ENCODE assay signal across 10 cellular contexts in the genomic region with DNA sequence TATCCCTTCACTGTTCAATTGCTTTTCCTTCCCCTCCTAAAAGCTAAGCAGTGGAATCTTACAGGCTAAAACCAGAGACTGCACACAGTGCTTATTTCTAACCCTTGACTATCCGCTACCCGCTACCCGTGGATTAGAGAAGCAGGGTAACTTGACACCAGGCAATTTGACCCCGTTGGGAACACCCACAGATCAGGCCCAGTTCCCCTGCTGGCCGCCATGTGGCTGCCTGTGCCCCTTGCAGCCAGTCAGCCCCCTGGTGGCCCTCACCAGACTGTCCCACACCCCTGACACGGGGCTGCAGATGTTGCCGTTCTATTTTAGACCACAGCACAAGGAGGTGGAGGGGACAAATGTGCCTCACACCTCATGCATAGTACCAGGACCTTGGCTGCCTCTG.
DNase-seq lines count a peak whose midpoint lies in the region; ATAC-seq and TF ChIP-seq lines count a peak whose summit lies in the region.
"Had no signal": no experiment of that assay in that cellular context is flagged by ENCODE, and none has a peak within 500 bp of the region (broad histone marks: within the 10 kb centered on the region; RNA-seq: fewer than 3 reads in every experiment).

No MANE protein-coding gene starts in this region.

- H2AFZ ChIP-seq in H9 (ENCODE audit: low read length): no peak overlapping the region
- H2AFZ ChIP-seq in OCI-LY7 (ENCODE audit: low read length): no peak overlapping the region

- ATAC-seq in GM21619 (IDR thresholded peaks at IDR 0.05; ENCODE audit: unreplicated experiment): no peak
- ATAC-seq in GM18909 (IDR thresholded peaks at IDR 0.05; ENCODE audit: poor library complexity, unreplicated experiment): no peak
- ATAC-seq in GM18498 (IDR thresholded peaks at IDR 0.05; ENCODE audit: unreplicated experiment): no peak
- ATAC-seq: naive thymus-derived CD4-positive, alpha-beta T cell had no signal

- no peaks in the 10 kb centered on the region for H3K27me3 ChIP-seq in H9 (ENCODE audit: insufficient read depth, low read length)
- H3K27me3 ChIP-seq in iPS DF 6.9 (ENCODE audit: control insufficient read depth, insufficient read depth, low read length): no peaks in the 10 kb centered on the region

- H2BK12ac ChIP-seq in H9 (ENCODE audit: insufficient read length, low read depth, low read length): no peak overlapping the region

- H3T11ph ChIP-seq in H9 (ENCODE audit: low read length): no peak overlapping the region

- no peak overlapping the region for H3K9ac ChIP-seq in H9 (ENCODE audit: extremely low read depth, insufficient read length, low read length)

- no peaks in the 10 kb centered on the region for H3K23me2 ChIP-seq in H9 (ENCODE audit: insufficient read length, low read depth, low read length, poor library complexity, severe bottlenecking)

- no peak overlapping the region for H3K56ac ChIP-seq in H9 (ENCODE audit: insufficient read length, low read depth, low read length)

- H3K4me2 ChIP-seq in H9 (ENCODE audit: insufficient read depth, insufficient read length, low read length) (no peak overlapping the region), OCI-LY7 (ENCODE audit: low read length) (no peak overlapping the region)

- H4K20me1 ChIP-seq in H9 (ENCODE audit: control insufficient read depth, insufficient read depth, insufficient read length): no peaks in the 10 kb centered on the region
- no peaks in the 10 kb centered on the region for H4K20me1 ChIP-seq in OCI-LY7 (ENCODE audit: insufficient read depth, low read length)

- no peak overlapping the region; a peak in 1 of 5 replicates for H3K4me3 Mint-ChIP-seq in H9
- H3K4me3 Mint-ChIP-seq: activated naive CD4-positive, alpha-beta T cell treated with anti-CD3 and anti-CD28 coated beads, Interleukin-2, amount 10 ng/mL, durations not matched to agents 7 days and 5 days; naive thymus-derived CD4-positive, alpha-beta T cell had no signal

- no peak overlapping the region for H3K14ac ChIP-seq in H9 (ENCODE audit: insufficient read depth, low read length)

- no TSS peak for BruUV-seq in OCI-LY7 (replicated peaks; lab: Mats Ljungman, UMichigan)

- H3K9me2 ChIP-seq in OCI-LY7 (ENCODE audit: insufficient read depth, low read length): no peaks in the 10 kb centered on the region

- H3K4me1 ChIP-seq in H9 (ENCODE audit: insufficient read depth, low read length) (0 out of 2 replicates have a peak, but pooled peaks cover 2% of the 10 kb centered on the region), OCI-LY7 (ENCODE audit: insufficient read depth, low read length, poor library complexity, severe bottlenecking) (no peaks in the 10 kb centered on the region), iPS DF 6.9 (ENCODE audit: control insufficient read depth, insufficient read depth, low read length) (peaks cover 6% of the 10 kb centered on the region; the same call in 1 of the 2 replicates)

- no peak overlapping the region for H3K23ac ChIP-seq in H9 (ENCODE audit: insufficient read length, low read depth, low read length)

- H3K9me3 Mint-ChIP-seq in H9: no peaks in the 10 kb centered on the region
- H3K9me3 Mint-ChIP-seq: activated naive CD4-positive, alpha-beta T cell treated with anti-CD3 and anti-CD28 coated beads, Interleukin-2, amount 10 ng/mL, durations not matched to agents 7 days and 5 days; naive thymus-derived CD4-positive, alpha-beta T cell had no signal

- H2AK5ac ChIP-seq in H9 (ENCODE audit: insufficient read length, low read length): no peak overlapping the region

- peaks cover 4% of the 10 kb centered on the region; the same call in 1 of the 2 replicates for H3K27me3 Mint-ChIP-seq in H9 (ENCODE audit: low read depth)
- H3K27me3 Mint-ChIP-seq: activated naive CD4-positive, alpha-beta T cell treated with anti-CD3 and anti-CD28 coated beads, Interleukin-2, amount 10 ng/mL, durations not matched to agents 7 days and 5 days had no signal

- H3K36me3 Mint-ChIP-seq in H9 (ENCODE audit: insufficient read depth in 1 of 3, low read depth in 3 of 3): no peaks in the 10 kb centered on the region
- H3K36me3 Mint-ChIP-seq: activated naive CD4-positive, alpha-beta T cell treated with anti-CD3 and anti-CD28 coated beads, Interleukin-2, amount 10 ng/mL, durations not matched to agents 7 days and 5 days; naive thymus-derived CD4-positive, alpha-beta T cell had no signal

- H3K36me3 ChIP-seq in OCI-LY7 (ENCODE audit: insufficient read depth, low read length): no peaks in the 10 kb centered on the region
- H3K36me3 ChIP-seq in iPS DF 6.9 (ENCODE audit: control insufficient read depth, insufficient read depth, low read length): no peaks in the 10 kb centered on the region

- no CpG with 5 or more reads among the region's 7 CpGs for WGBS in H9 (ENCODE audit: extremely low coverage, insufficient read length, low lambda C conversion rate)
- no CpG with 5 or more reads among the region's 7 CpGs for WGBS in iPS DF 6.9 (ENCODE audit: insufficient coverage, insufficient read length)

- no peak overlapping the region; a peak in 1 of 7 replicates for H3K27ac Mint-ChIP-seq in H9
- H3K27ac Mint-ChIP-seq: activated naive CD4-positive, alpha-beta T cell treated with anti-CD3 and anti-CD28 coated beads, Interleukin-2, amount 10 ng/mL, durations not matched to agents 7 days and 5 days; naive thymus-derived CD4-positive, alpha-beta T cell had no signal

- H2BK5ac ChIP-seq in H9 (ENCODE audit: insufficient read length, low read length): no peak overlapping the region

- no peak overlapping the region for H4K5ac ChIP-seq in H9 (ENCODE audit: insufficient read length, low read depth, low read length)

- H4K91ac ChIP-seq in H9 (ENCODE audit: insufficient read length, low read depth, low read length): no peak overlapping the region

- H3K79me2 ChIP-seq in H9 (ENCODE audit: insufficient read depth, low read length) (no peaks in the 10 kb centered on the region), OCI-LY7 (ENCODE audit: insufficient read depth, low read depth, low read length) (no peaks in the 10 kb centered on the region)

- POLR2A ChIA-PET in OCI-LY7 (lab: Charles Lee): interaction anchor here (1.6 kb wide), 1 partner anchor 112 kb away, joined by 3 read pairs; no protein-coding TSS in a partner anchor

- H3K18ac ChIP-seq in H9 (ENCODE audit: insufficient read length, low read depth, low read length): no peak overlapping the region

- no peaks in the 10 kb centered on the region for H3K79me1 ChIP-seq in H9 (ENCODE audit: insufficient read depth, low read depth, low read length, poor library complexity, severe bottlenecking)

- intact Hi-C loops in OCI-LY7 (cut with micrococcal nuclease; ENCODE audit: unreplicated experiment): no loop called here

- CTCF ChIA-PET in OCI-LY7 (lab: Charles Lee; ENCODE audit: unreplicated experiment): no interaction called here

- no peak overlapping the region for H2BK20ac ChIP-seq in H9 (ENCODE audit: low read depth, low read length, poor library complexity, severe bottlenecking)

- H3K27ac ChIP-seq in H9 (ENCODE audit: insufficient read length, low read depth, low read length) (no peak overlapping the region), OCI-LY7 (ENCODE audit: low read depth, low read length, poor library complexity, severe bottlenecking) (no peak overlapping the region), iPS DF 6.9 (ENCODE audit: low read length) (no peak overlapping the region)

- H2BK120ac ChIP-seq in H9 (ENCODE audit: low read depth, low read length, poor library complexity, severe bottlenecking): no peak overlapping the region

- DNase-seq in D341Med (ENCODE audit: low spot score) (peak; percentile 65), H9 (peak; percentile 92), OCI-LY7 (ENCODE audit: low spot score) (peak; percentile 1), iPS DF 6.9 (ENCODE audit: low read depth, low spot score) (peak; percentile 64), HK-2 (ENCODE audit: unreplicated experiment) (no peak)
- DNase-seq: activated naive CD4-positive, alpha-beta T cell treated with anti-CD3 and anti-CD28 coated beads, Interleukin-2, amount 10 ng/mL, durations not matched to agents 7 days and 5 days; naive thymus-derived CD4-positive, alpha-beta T cell had no signal

- no peak overlapping the region for H2BK15ac ChIP-seq in H9 (ENCODE audit: low read depth, low read length)

- peaks cover 14 to 20% of the 10 kb centered on the region in 2 experiments for H3K4me1 Mint-ChIP-seq in H9
- H3K4me1 Mint-ChIP-seq: activated naive CD4-positive, alpha-beta T cell treated with anti-CD3 and anti-CD28 coated beads, Interleukin-2, amount 10 ng/mL, durations not matched to agents 7 days and 5 days; naive thymus-derived CD4-positive, alpha-beta T cell had no signal

- H3K9me3 ChIP-seq in H9 (ENCODE audit: control insufficient read depth, low read depth, low read length) (no peaks in the 10 kb centered on the region), OCI-LY7 (ENCODE audit: low read length) (no peaks in the 10 kb centered on the region), iPS DF 6.9 (ENCODE audit: control insufficient read depth, insufficient read depth, low read length) (no peaks in the 10 kb centered on the region)

- H3K4ac ChIP-seq in H9 (ENCODE audit: low read depth, low read length): no peak overlapping the region

- no peak overlapping the region for H4K8ac ChIP-seq in H9 (replicated peaks; ENCODE audit: insufficient read length, low read depth, low read length)

- H3K4me3 ChIP-seq in OCI-LY7 (ENCODE audit: low read depth, low read length, poor library complexity, severe bottlenecking): no peak overlapping the region
- no peak overlapping the region for H3K4me3 ChIP-seq in iPS DF 6.9 (ENCODE audit: low read length)

- TF ChIP-seq CTCF in H9 (conservative IDR thresholded peaks at IDR 0.05) (peak; percentile 92), OCI-LY7 (conservative IDR thresholded peaks at IDR 0.05; ENCODE audit: low read length) (peak; percentile 22; the same call in 1 of the 2 replicates)
